In the genomic region with DNA sequence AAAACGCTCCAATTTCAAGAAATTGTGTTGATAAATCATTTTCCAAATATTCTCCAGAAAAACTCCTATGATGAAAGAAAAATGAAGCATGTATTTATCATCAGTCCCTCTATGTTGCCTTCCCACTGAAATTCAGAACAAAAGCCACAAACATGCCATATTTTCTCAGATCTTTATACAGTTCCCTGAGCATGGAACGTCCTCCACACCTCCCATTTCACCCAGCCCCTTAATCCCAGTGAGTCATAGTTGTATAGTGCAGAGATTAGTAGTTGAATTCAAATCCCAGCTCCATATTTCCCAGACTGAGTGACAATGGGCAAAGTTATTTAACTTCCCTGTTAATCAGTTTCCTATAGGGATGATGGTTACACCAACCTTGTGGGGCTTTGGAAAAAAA, we compare ENCODE assay signal across 25 cellular contexts. TPM values are rescaled to one million over a fixed set of nuclear protein-coding genes. Genes with fewer than 3 reads are reported as not detected.
DNase-seq lines count a peak whose midpoint lies in the region; ATAC-seq and TF ChIP-seq lines count a peak whose summit lies in the region.
"Had no signal": no experiment of that assay in that cellular context is flagged by ENCODE, and none has a peak within 500 bp of the region (broad histone marks: within the 10 kb centered on the region; RNA-seq: fewer than 3 reads in every experiment).

No MANE protein-coding gene starts in this region.

- H2AFZ ChIP-seq in GM23248, result no peak overlapping the region
- H2AFZ ChIP-seq: parathyroid adenoma had no signal

- no peaks in the 10 kb centered on the region for H3K27me3 ChIP-seq in GM23248 (replicated peaks; ENCODE audit: insufficient read depth)
- H3K27me3 ChIP-seq: colonic mucosa had no signal

- H3K36me3 Mint-ChIP-seq in nephron (ENCODE audit: low read depth), result no peaks in the 10 kb centered on the region
- no peaks in the 10 kb centered on the region for H3K36me3 Mint-ChIP-seq in activated CD8-positive, alpha-beta T cell treated with anti-CD3 and anti-CD28 coated beads for 36 hours (ENCODE audit: low read depth)
- no peaks in the 10 kb centered on the region for H3K36me3 Mint-ChIP-seq in activated naive CD8-positive, alpha-beta T cell treated with anti-CD3 and anti-CD28 coated beads for 36 hours
- H3K36me3 Mint-ChIP-seq: type B pancreatic cell had no signal

- no peaks in the 10 kb centered on the region for H3K9me2 ChIP-seq in GM23248 (ENCODE audit: insufficient read depth)

- H3K4me1 Mint-ChIP-seq in nephron, result peaks cover 34% of the 10 kb centered on the region
- H3K4me1 Mint-ChIP-seq in activated CD8-positive, alpha-beta T cell treated with anti-CD3 and anti-CD28 coated beads for 36 hours (ENCODE audit: low read depth), result no peaks in the 10 kb centered on the region
- no peaks in the 10 kb centered on the region for H3K4me1 Mint-ChIP-seq in activated naive CD8-positive, alpha-beta T cell treated with anti-CD3 and anti-CD28 coated beads for 36 hours
- H3K4me1 Mint-ChIP-seq: B cell; naive thymus-derived CD4-positive, alpha-beta T cell had no signal

- H3K9ac ChIP-seq in GM23248, result no peak overlapping the region
- H3K9ac ChIP-seq: KMS-11, parathyroid adenoma had no signal

- DNase-seq in GM23248 (peak; percentile 16), M059J (ENCODE audit: low read depth) (peak; percentile 12), cardiac fibroblast (ENCODE audit: low read depth in 2 of 2) (peak; percentile 15 to 33)
- DNase-seq in central memory CD4-positive, alpha-beta T cell, result no peak
- DNase-seq in activated CD8-positive, alpha-beta T cell treated with anti-CD3 and anti-CD28 coated beads for 36 hours, result no peak
- DNase-seq in activated naive CD8-positive, alpha-beta T cell treated with anti-CD3 and anti-CD28 coated beads for 36 hours, result no peak
- DNase-seq: activated CD8-positive, alpha-beta T cell treated with anti-CD3 and anti-CD28 coated beads, Interleukin-2, amount 10 ng/mL, durations not matched to agents 7 days and 5 days; activated naive CD4-positive, alpha-beta T cell; activated T-cell treated with anti-CD3 and anti-CD28 coated beads, Interleukin-2, amount 50 U/mL, for 1 hour; anterior cingulate cortex; colonic mucosa; foreskin fibroblast; mesendoderm; naive thymus-derived CD4-positive, alpha-beta T cell; NCI-H1092; NCI-H2081; NCI-H510A treated with DMSO at 0.1 percent for 48 hours; stimulated activated CD4-positive, alpha-beta T cell treated with anti-CD3 and anti-CD28 coated beads, Interleukin-4, amount 100 ng/mL, for 24 hours; T1000 had no signal

- no peak for ATAC-seq in activated CD8-positive, alpha-beta T cell treated with anti-CD3 and anti-CD28 coated beads for 36 hours
- ATAC-seq: activated CD8-positive, alpha-beta T cell treated with anti-CD3 and anti-CD28 coated beads, Interleukin-2, amount 10 ng/mL, durations not matched to agents 7 days and 5 days; naive thymus-derived CD4-positive, alpha-beta T cell had no signal

- H3K27ac ChIP-seq in GM23248, result no peak overlapping the region
- H3K27ac ChIP-seq: colonic mucosa, KMS-11, parathyroid adenoma had no signal

- H3K4me3 Mint-ChIP-seq in nephron, result no peak overlapping the region
- H3K4me3 Mint-ChIP-seq in activated CD8-positive, alpha-beta T cell treated with anti-CD3 and anti-CD28 coated beads for 36 hours, result no peak overlapping the region
- H3K4me3 Mint-ChIP-seq in activated naive CD8-positive, alpha-beta T cell treated with anti-CD3 and anti-CD28 coated beads for 36 hours, result no peak overlapping the region
- H3K4me3 Mint-ChIP-seq: activated CD8-positive, alpha-beta T cell treated with anti-CD3 and anti-CD28 coated beads, Interleukin-2, amount 10 ng/mL, durations not matched to agents 7 days and 5 days; B cell; naive thymus-derived CD4-positive, alpha-beta T cell; type B pancreatic cell had no signal

- peak overlapping the region in 2 of 3 experiments; percentile 24 to 38 for H3K27ac Mint-ChIP-seq in nephron
- H3K27ac Mint-ChIP-seq in activated CD8-positive, alpha-beta T cell treated with anti-CD3 and anti-CD28 coated beads for 36 hours, result no peak overlapping the region
- no peak overlapping the region for H3K27ac Mint-ChIP-seq in activated naive CD8-positive, alpha-beta T cell treated with anti-CD3 and anti-CD28 coated beads for 36 hours
- H3K27ac Mint-ChIP-seq: activated CD8-positive, alpha-beta T cell treated with anti-CD3 and anti-CD28 coated beads, Interleukin-2, amount 10 ng/mL, durations not matched to agents 7 days and 5 days; B cell; naive thymus-derived CD4-positive, alpha-beta T cell; type B pancreatic cell had no signal

- H3K79me2 ChIP-seq in GM23248 (ENCODE audit: insufficient read depth), result no peaks in the 10 kb centered on the region
- H3K79me2 ChIP-seq: parathyroid adenoma had no signal

- no peaks in the 10 kb centered on the region for H3K9me3 ChIP-seq in GM23248 (ENCODE audit: low read depth)
- H3K9me3 ChIP-seq: colonic mucosa had no signal

- H3K9me3 Mint-ChIP-seq in nephron, result no peaks in the 10 kb centered on the region
- H3K9me3 Mint-ChIP-seq in activated CD8-positive, alpha-beta T cell treated with anti-CD3 and anti-CD28 coated beads for 36 hours, result no peaks in the 10 kb centered on the region
- H3K9me3 Mint-ChIP-seq in activated naive CD8-positive, alpha-beta T cell treated with anti-CD3 and anti-CD28 coated beads for 36 hours, result no peaks in the 10 kb centered on the region
- H3K9me3 Mint-ChIP-seq: type B pancreatic cell had no signal

- H3K4me3 ChIP-seq in GM23248, result no peak overlapping the region
- no peak overlapping the region for H3K4me3 ChIP-seq in cardiac fibroblast (replicated peaks in 1 of 2; ENCODE audit: low read depth in 2 of 2, low read length in 2 of 2)
- H3K4me3 ChIP-seq: colonic mucosa, smooth muscle cell had no signal

- POLR2A ChIA-PET in activated CD8-positive, alpha-beta T cell treated with anti-CD3 and anti-CD28 coated beads for 36 hours (lab: Charles Lee), result no interaction called here

- in situ Hi-C loops in GM23248 (cut with MboI), result no loop called here

- CTCF ChIA-PET in activated CD8-positive, alpha-beta T cell treated with anti-CD3 and anti-CD28 coated beads for 36 hours (lab: Charles Lee), result interaction anchor here (1.3 to 3.8 kb wide), 2 partner anchors 69 to 173 kb away, joined by 3 to 13 read pairs; no protein-coding TSS in a partner anchor

- H3K4me2 ChIP-seq in GM23248 (ENCODE audit: unreplicated experiment), result no peak overlapping the region
- H3K4me2 ChIP-seq: KMS-11, smooth muscle cell had no signal

- intact Hi-C loops in activated CD8-positive, alpha-beta T cell treated with anti-CD3 and anti-CD28 coated beads for 36 hours (cut with micrococcal nuclease), result no loop called here

- no peaks in the 10 kb centered on the region for H3K4me1 ChIP-seq in GM23248 (ENCODE audit: insufficient read depth)
- H3K4me1 ChIP-seq: colonic mucosa, parathyroid adenoma had no signal

- H4K20me1 ChIP-seq in GM23248 (ENCODE audit: insufficient read depth), result no peaks in the 10 kb centered on the region

- 42 to 44% methylated on average over 2 of the region's 2 CpGs for WGBS in GM23248 (ENCODE audit: low coverage in 1 of 2, low lambda C conversion rate in 2 of 2, missing lambda C conversion rate in 2 of 2), 2 experiments

- peaks cover 6% of the 10 kb centered on the region for H3K27me3 Mint-ChIP-seq in nephron (ENCODE audit: low read depth)
- peaks cover 21% of the 10 kb centered on the region for H3K27me3 Mint-ChIP-seq in activated CD8-positive, alpha-beta T cell treated with anti-CD3 and anti-CD28 coated beads for 36 hours
- H3K27me3 Mint-ChIP-seq in activated naive CD8-positive, alpha-beta T cell treated with anti-CD3 and anti-CD28 coated beads for 36 hours, result peaks cover 20% of the 10 kb centered on the region

- H3K36me3 ChIP-seq in GM23248 (ENCODE audit: low read depth), result no peaks in the 10 kb centered on the region
- H3K36me3 ChIP-seq: colonic mucosa had no signal

- TF ChIP-seq CTCF in cardiac fibroblast (IDR thresholded peaks at IDR 0.05; ENCODE audit: low read depth, low read length), result no peak
- no peak for TF ChIP-seq CTCF in nephron (IDR thresholded peaks at IDR 0.05; ENCODE audit: unreplicated experiment in 3 of 3)
- TF ChIP-seq CTCF in activated CD8-positive, alpha-beta T cell treated with anti-CD3 and anti-CD28 coated beads for 36 hours (IDR thresholded peaks at IDR 0.05), result no peak

- no peaks in the 10 kb centered on the region for H3F3A ChIP-seq in GM23248 (ENCODE audit: insufficient read depth)

RNA-seq across cellular contexts. Expression of gene NPL, which starts 20.6 kb away (rescaled TPM):
- 1.0 and 5.0 TPM in 2 replicates for total RNA-seq in GM23248 (2014; rRNA removed; shearing (Covaris generic))
- polyA plus RNA-seq in GM23248 (2016; fragmentation: Nextera tagmentation; extraction: Ambion mirVana), result 3.0 TPM in 2 replicates
- 0.86 and 1.1 TPM in 2 replicates for total RNA-seq in M059J (2014; rRNA removed; shearing (Covaris generic))
- 1 to 10 TPM; 4.5 to 4.9 TPM for total RNA-seq in activated CD8-positive, alpha-beta T cell treated with anti-CD3 and anti-CD28 coated beads for 36 hours
- total RNA-seq in activated naive CD8-positive, alpha-beta T cell treated with anti-CD3 and anti-CD28 coated beads for 36 hours, result 1 to 10 TPM; 4.7 to 5.4 TPM

Comparison
In these comparisons a context has a peak if more than half of its experiments do, and no peak if none do; other contexts are left out.
1. DNase-seq: peak in GM23248 (single experiment), M059J (single experiment) and cardiac fibroblast (2 of 2); none in central memory CD4-positive, alpha-beta T cell (single experiment), activated CD8-positive, alpha-beta T cell treated with anti-CD3 and anti-CD28 coated beads for 36 hours (single experiment) and activated naive CD8-positive, alpha-beta T cell treated with anti-CD3 and anti-CD28 coated beads for 36 hours (single experiment).
2. H3K27ac Mint-ChIP-seq: peak in nephron (2 of 3); none in activated CD8-positive, alpha-beta T cell treated with anti-CD3 and anti-CD28 coated beads for 36 hours (single experiment) and activated naive CD8-positive, alpha-beta T cell treated with anti-CD3 and anti-CD28 coated beads for 36 hours (single experiment).